13 cellular contexts compared by ENCODE assay signal in the genomic region with DNA sequence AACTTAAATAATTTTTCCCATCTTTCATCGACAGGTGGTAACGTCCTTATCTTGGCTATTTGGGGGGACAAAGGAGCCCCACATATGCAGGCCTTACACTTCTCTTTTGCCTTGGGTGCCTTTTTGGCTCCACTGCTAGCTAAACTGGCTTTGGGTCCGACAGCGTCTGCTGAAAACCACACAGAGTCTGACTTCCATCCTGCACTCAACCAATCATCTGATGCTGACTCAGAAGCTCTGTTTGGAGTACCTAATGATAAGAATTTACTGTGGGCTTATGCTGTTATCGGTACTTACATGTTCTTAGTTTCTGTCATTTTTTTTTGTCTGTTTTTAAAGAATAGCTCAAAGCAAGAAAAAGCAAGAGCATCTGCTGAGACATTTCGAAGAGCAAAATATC.
"Had no signal": no experiment of that assay in that cellular context is flagged by ENCODE, and none has a peak within 500 bp of the region (broad histone marks: within the 10 kb centered on the region; RNA-seq: fewer than 3 reads in every experiment).

No MANE protein-coding gene starts in this region.

- ATAC-seq: left lobe of liver; right lobe of liver; stimulated activated naive B cell treated with anti-CD40 and anti-IgM and Interleukin-4, amounts not matched to agents 10 μg/mL and 1 μg/mL and 100 μg/mL, for 72 hours had no signal

- H3K4me1 ChIP-seq: right lobe of liver had no signal

- H3K27me3 ChIP-seq: right lobe of liver, spleen, transverse colon had no signal

- H3K4me3 ChIP-seq: right lobe of liver, spleen, transverse colon had no signal

- DNase-seq: activated CD4-positive, alpha-beta memory T cell treated with anti-CD3 and anti-CD28 coated beads for 36 hours; activated CD4-positive, CD25-positive, alpha-beta regulatory T cell treated with anti-CD3 and anti-CD28 coated beads, Interleukin-2, amount 50 U/mL, for 72 hours; activated gamma-delta T cell; activated T-cell treated with anti-CD3 and anti-CD28 coated beads, Interleukin-2, amount 50 U/mL, for 48 hours; effector CD4-positive, alpha-beta T cell; mesendoderm; occipital lobe; right lobe of liver; spleen; stimulated activated CD4-positive, alpha-beta T cell treated with anti-CD3 and anti-CD28 coated beads, Interleukin-2, amount 100 ng/mL, for 24 hours; stimulated activated naive B cell treated with anti-CD40 and anti-IgM and Interleukin-4, amounts not matched to agents 10 μg/mL and 1 μg/mL and 100 μg/mL, for 72 hours; transverse colon had no signal

- H3K9me3 ChIP-seq: right lobe of liver, spleen, transverse colon had no signal

- H3K27ac ChIP-seq: right lobe of liver, spleen, transverse colon had no signal
